ENCODE assay signal across 1 cellular context in the genomic region with DNA sequence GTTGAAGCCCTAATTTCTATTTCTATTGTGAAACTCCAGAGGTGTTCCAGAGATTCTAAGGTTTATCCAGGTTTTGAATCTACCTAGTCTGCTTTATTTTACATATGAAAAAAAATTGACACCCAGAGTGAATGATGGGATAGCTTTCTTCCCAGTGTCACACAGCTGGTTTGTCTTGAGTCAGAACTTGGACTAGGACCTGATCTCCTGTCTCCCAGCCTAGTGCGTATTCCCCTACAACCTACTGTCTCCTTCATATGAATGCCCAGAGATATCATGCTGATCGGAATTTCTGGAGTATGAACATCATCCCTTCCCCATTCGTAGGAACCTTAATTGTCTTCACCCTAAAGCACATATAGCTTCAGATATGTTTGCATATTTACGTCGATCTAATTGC.
TF ChIP-seq lines count a peak whose summit lies in the region.

No MANE protein-coding gene starts in this region.

TF ChIP-seq in IMR-90, 13 proteins besides CTCF, POLR2A, EP300 and RAD21:
- TF ChIP-seq MXI1 (IDR thresholded peaks at IDR 0.05; ENCODE audit: borderline replicate concordance, low read depth, low read length) (no peak), FOS (IDR thresholded peaks at IDR 0.05; ENCODE audit: low read depth, low read length) (no peak), RCOR1 (IDR thresholded peaks at IDR 0.05; ENCODE audit: insufficient replicate concordance, low read length) (no peak), CEBPB (IDR thresholded peaks at IDR 0.05; ENCODE audit: low read depth, low read length) (no peak), SMC3 (IDR thresholded peaks at IDR 0.05; ENCODE audit: low read depth, low read length) (no peak), CHD1 (IDR thresholded peaks at IDR 0.05; ENCODE audit: low read depth, low read length) (no peak), BHLHE40 (IDR thresholded peaks at IDR 0.05; ENCODE audit: low read depth, low read length) (no peak), MAFK (IDR thresholded peaks at IDR 0.05; ENCODE audit: low read depth, low read length) (no peak), MAZ (IDR thresholded peaks at IDR 0.05; ENCODE audit: borderline replicate concordance, low read depth, low read length) (no peak), RFX5 (IDR thresholded peaks at IDR 0.05; ENCODE audit: low read depth, low read length) (no peak), ELK1 (IDR thresholded peaks at IDR 0.05; ENCODE audit: borderline replicate concordance, low read depth, low read length) (no peak), NFE2L2 (IDR thresholded peaks at IDR 0.05; ENCODE audit: low read depth, low read length) (no peak)
- TF ChIP-seq, protein P1, sequence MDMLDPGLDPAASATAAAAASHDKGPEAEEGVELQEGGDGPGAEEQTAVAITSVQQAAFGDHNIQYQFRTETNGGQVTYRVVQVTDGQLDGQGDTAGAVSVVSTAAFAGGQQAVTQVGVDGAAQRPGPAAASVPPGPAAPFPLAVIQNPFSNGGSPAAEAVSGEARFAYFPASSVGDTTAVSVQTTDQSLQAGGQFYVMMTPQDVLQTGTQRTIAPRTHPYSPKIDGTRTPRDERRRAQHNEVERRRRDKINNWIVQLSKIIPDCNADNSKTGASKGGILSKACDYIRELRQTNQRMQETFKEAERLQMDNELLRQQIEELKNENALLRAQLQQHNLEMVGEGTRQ (IDR thresholded peaks at IDR 0.05; ENCODE audit: low read depth, low read length): no peak
